In the genomic region with DNA sequence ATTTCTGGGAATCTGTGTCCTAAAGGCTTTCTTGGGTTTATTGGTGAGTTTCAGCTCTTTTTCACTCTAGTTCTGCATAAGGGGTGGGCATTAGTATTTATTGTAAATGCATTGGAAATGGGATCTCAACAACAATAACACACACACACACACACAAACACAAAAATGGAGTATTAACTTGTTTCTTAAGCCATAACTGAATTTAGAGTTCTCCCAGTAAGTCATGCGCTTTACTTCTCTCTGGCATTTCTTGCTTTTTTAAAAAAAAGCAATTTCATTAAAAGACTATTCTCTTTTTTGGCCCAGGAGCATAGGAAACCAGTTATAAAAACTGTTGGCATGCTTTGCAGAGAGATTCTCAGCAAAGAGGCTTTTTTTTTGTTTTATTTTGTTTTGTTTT, we compare ENCODE assay signal across 13 cellular contexts.
DNase-seq lines count a peak whose midpoint lies in the region; ATAC-seq and TF ChIP-seq lines count a peak whose summit lies in the region.
"Had no signal": no experiment of that assay in that cellular context is flagged by ENCODE, and none has a peak within 500 bp of the region (broad histone marks: within the 10 kb centered on the region; RNA-seq: fewer than 3 reads in every experiment).

No MANE protein-coding gene starts in this region.

- H3K9me3 ChIP-seq in Panc1 (ENCODE audit: control insufficient read depth, insufficient read depth, low read depth, low read length), result no peaks in the 10 kb centered on the region
- H3K9me3 ChIP-seq in iPS-18a (ENCODE audit: control insufficient read depth, low read depth, low read length), result no peaks in the 10 kb centered on the region
- H3K9me3 ChIP-seq: SJCRH30 had no signal

- BruUV-seq in Panc1 (replicated peaks; lab: Mats Ljungman, UMichigan), result TSS peak; percentile 76

- peak overlapping the region; percentile 65 for H3K27ac Mint-ChIP-seq in activated CD4-positive, alpha-beta T cell treated with anti-CD3 and anti-CD28 coated beads, Interleukin-2, amount 10 ng/mL, durations not matched to agents 7 days and 5 days
- H3K27ac Mint-ChIP-seq in stimulated activated naive B cell treated with anti-CD40 and anti-IgM and Interleukin-4, amounts not matched to agents 10 μg/mL and 1 μg/mL and 100 μg/mL, for 72 hours, result peak overlapping the region; percentile 80

- H3K36me3 Mint-ChIP-seq in activated CD4-positive, alpha-beta T cell treated with anti-CD3 and anti-CD28 coated beads, Interleukin-2, amount 10 ng/mL, durations not matched to agents 7 days and 5 days (ENCODE audit: low read depth), result no peaks in the 10 kb centered on the region
- H3K36me3 Mint-ChIP-seq in stimulated activated naive B cell treated with anti-CD40 and anti-IgM and Interleukin-4, amounts not matched to agents 10 μg/mL and 1 μg/mL and 100 μg/mL, for 72 hours, result no peaks in the 10 kb centered on the region
- H3K36me3 Mint-ChIP-seq: activated naive CD4-positive, alpha-beta T cell treated with anti-CD3 and anti-CD28 coated beads, Interleukin-2, amount 10 ng/mL, durations not matched to agents 7 days and 5 days had no signal

- no peak for TF ChIP-seq CTCF in Panc1 (IDR thresholded peaks at IDR 0.05)

- intact Hi-C loops in Panc1 (cut with micrococcal nuclease; ENCODE audit: unreplicated experiment), result loop anchor here (2.0 to 5.0 kb wide), 4 partner anchors 25 to 364 kb away; no protein-coding TSS in a partner anchor

- CTCF ChIA-PET in activated CD4-positive, alpha-beta T cell treated with anti-CD3 and anti-CD28 coated beads, Interleukin-2, amount 10 ng/mL, durations not matched to agents 7 days and 5 days (lab: Charles Lee), result interaction anchor here (0.6 to 1.9 kb wide), 5 partner anchors 8 to 373 kb away, joined by 3 to 4 read pairs (median 3); no protein-coding TSS in a partner anchor
- CTCF ChIA-PET in Panc1 (lab: Charles Lee), result no interaction called here

- POLR2A ChIA-PET in activated CD4-positive, alpha-beta T cell treated with anti-CD3 and anti-CD28 coated beads, Interleukin-2, amount 10 ng/mL, durations not matched to agents 7 days and 5 days (lab: Charles Lee), result no interaction called here
- POLR2A ChIA-PET in Panc1 (lab: Charles Lee), result interaction anchor here (0.5 to 1.5 kb wide), 3 partner anchors 146 to 347 kb away, joined by 5 to 14 read pairs (median 7); no protein-coding TSS in a partner anchor

- H3K9ac ChIP-seq in iPS-18a (ENCODE audit: low read length), result peak overlapping the region; percentile 47

- H3K4me1 Mint-ChIP-seq in activated CD4-positive, alpha-beta T cell treated with anti-CD3 and anti-CD28 coated beads, Interleukin-2, amount 10 ng/mL, durations not matched to agents 7 days and 5 days, result peaks cover 42% of the 10 kb centered on the region
- peaks cover 39 to 66% of the 10 kb centered on the region in 2 donors for H3K4me1 Mint-ChIP-seq in stimulated activated naive B cell treated with anti-CD40 and anti-IgM and Interleukin-4, amounts not matched to agents 10 μg/mL and 1 μg/mL and 100 μg/mL, for 72 hours

- H3K9me3 Mint-ChIP-seq in activated CD4-positive, alpha-beta T cell treated with anti-CD3 and anti-CD28 coated beads, Interleukin-2, amount 10 ng/mL, durations not matched to agents 7 days and 5 days, result no peaks in the 10 kb centered on the region
- no peaks in the 10 kb centered on the region for H3K9me3 Mint-ChIP-seq in stimulated activated naive B cell treated with anti-CD40 and anti-IgM and Interleukin-4, amounts not matched to agents 10 μg/mL and 1 μg/mL and 100 μg/mL, for 72 hours
- H3K9me3 Mint-ChIP-seq: activated naive CD4-positive, alpha-beta T cell treated with anti-CD3 and anti-CD28 coated beads, Interleukin-2, amount 10 ng/mL, durations not matched to agents 7 days and 5 days had no signal

- H3K27me3 Mint-ChIP-seq in activated CD4-positive, alpha-beta T cell treated with anti-CD3 and anti-CD28 coated beads, Interleukin-2, amount 10 ng/mL, durations not matched to agents 7 days and 5 days, result peaks cover 1% of the 10 kb centered on the region
- no peaks in the 10 kb centered on the region for H3K27me3 Mint-ChIP-seq in stimulated activated naive B cell treated with anti-CD40 and anti-IgM and Interleukin-4, amounts not matched to agents 10 μg/mL and 1 μg/mL and 100 μg/mL, for 72 hours
- H3K27me3 Mint-ChIP-seq: activated naive CD4-positive, alpha-beta T cell treated with anti-CD3 and anti-CD28 coated beads, Interleukin-2, amount 10 ng/mL, durations not matched to agents 7 days and 5 days had no signal

- peak overlapping the region in 1 of 2 experiments; percentile 10; a peak in 1 of 4 replicates for H3K4me3 ChIP-seq in Panc1 (ENCODE audit: low read depth in 2 of 2, low read length in 2 of 2)
- H3K4me3 ChIP-seq in iPS-18a (ENCODE audit: low read length), result no peak overlapping the region

- no peak overlapping the region for H3K4me3 Mint-ChIP-seq in activated CD4-positive, alpha-beta T cell treated with anti-CD3 and anti-CD28 coated beads, Interleukin-2, amount 10 ng/mL, durations not matched to agents 7 days and 5 days
- peak overlapping the region; percentile 28 to 49 for H3K4me3 Mint-ChIP-seq in stimulated activated naive B cell treated with anti-CD40 and anti-IgM and Interleukin-4, amounts not matched to agents 10 μg/mL and 1 μg/mL and 100 μg/mL, for 72 hours
- H3K4me3 Mint-ChIP-seq: activated naive CD4-positive, alpha-beta T cell treated with anti-CD3 and anti-CD28 coated beads, Interleukin-2, amount 10 ng/mL, durations not matched to agents 7 days and 5 days had no signal

- no peaks in the 10 kb centered on the region for H3K36me3 ChIP-seq in Panc1 (ENCODE audit: control insufficient read depth, insufficient read depth, low read length)
- no peaks in the 10 kb centered on the region for H3K36me3 ChIP-seq in iPS-18a (ENCODE audit: control insufficient read depth, low read depth, low read length)
- H3K36me3 ChIP-seq: SJCRH30 had no signal

- in situ Hi-C loops in Panc1 (cut with HindIII; ENCODE audit: low pct_unique_long_range_greater_than_20kb, low sequenced_read_pairs), result no loop called here

- DNase-seq in activated CD4-positive, alpha-beta T cell treated with anti-CD3 and anti-CD28 coated beads, Interleukin-2, amount 10 ng/mL, durations not matched to agents 7 days and 5 days, result no peak
- no peak for DNase-seq in activated CD4-positive, alpha-beta T cell treated with anti-CD3 and anti-CD28 coated beads, Interleukin-2, amount 50 U/mL, for 1 hour
- DNase-seq in Panc1 (ENCODE audit: low read depth, low spot score), result no peak
- DNase-seq in stimulated activated naive B cell treated with anti-CD40 and anti-IgM and Interleukin-4, amounts not matched to agents 10 μg/mL and 1 μg/mL and 100 μg/mL, for 72 hours, result no peak
- no peak for DNase-seq in activated T-cell treated with anti-CD3 and anti-CD28 coated beads, Interleukin-2, amount 50 U/mL, for 1 hour
- DNase-seq in HCEC 1CT, result no peak
- DNase-seq in epidermal melanocyte (ENCODE audit: insufficient read length, low spot score), result no peak
- DNase-seq: activated CD4-positive, alpha-beta T cell treated with anti-CD3 and anti-CD28 coated beads for 4 hours; activated naive CD4-positive, alpha-beta T cell treated with anti-CD3 and anti-CD28 coated beads, Interleukin-2, amount 10 ng/mL, durations not matched to agents 7 days and 5 days; NCI-H1048; NCI-H446 had no signal

- ATAC-seq in Panc1, result no peak
- no peak for ATAC-seq in stimulated activated naive B cell treated with anti-CD40 and anti-IgM and Interleukin-4, amounts not matched to agents 10 μg/mL and 1 μg/mL and 100 μg/mL, for 72 hours (replicated peaks)

- H3K4me1 ChIP-seq in Panc1 (ENCODE audit: control insufficient read depth, insufficient read depth, low read length), result peaks cover 57% of the 10 kb centered on the region
- H3K4me1 ChIP-seq in iPS-18a (ENCODE audit: control insufficient read depth, low read depth, low read length), result peaks cover 38% of the 10 kb centered on the region

- H3K27ac ChIP-seq in Panc1 (ENCODE audit: low read length), result peak overlapping the region; percentile 100
- H3K27ac ChIP-seq in iPS-18a (ENCODE audit: low read length), result peak overlapping the region; percentile 65

- no peaks in the 10 kb centered on the region for H3K27me3 ChIP-seq in Panc1 (ENCODE audit: control insufficient read depth, insufficient read depth, low read length)
- no peaks in the 10 kb centered on the region for H3K27me3 ChIP-seq in iPS-18a (ENCODE audit: control insufficient read depth, insufficient read depth, low read length)
- H3K27me3 ChIP-seq: SJCRH30 had no signal
